28 cellular contexts compared by ENCODE assay signal in genomic region chr3:100850721-100851120, GRCh38.
"Had no signal": no experiment of that assay in that cellular context is flagged by ENCODE, and none has a peak within 500 bp of the region (broad histone marks: within the 10 kb centered on the region; RNA-seq: fewer than 3 reads in every experiment).

No MANE protein-coding gene starts in this region.

- H3K9me3 ChIP-seq: colonic mucosa, esophagus squamous epithelium, gastrocnemius medialis, heart right ventricle, left lung, lower lobe of right lung, mucosa of descending colon had no signal

- H3K4me3 ChIP-seq: colonic mucosa, esophagus squamous epithelium, gastrocnemius medialis, heart right ventricle, left lung, lower lobe of right lung, mucosa of descending colon had no signal

- H3K4me1 ChIP-seq: colonic mucosa, esophagus squamous epithelium, gastrocnemius medialis, heart right ventricle, left lung, lower lobe of right lung had no signal

- H3K4me3 Mint-ChIP-seq: dendritic cell treated with granulocyte-macrophage colony-stimulating factor and Interleukin-4, amounts not matched to agents 40 ng/mL and 50 ng/mL, for 4 days; effector memory CD8-positive, alpha-beta T cell; endodermal cell; mesothelial cell of epicardium; naive B cell had no signal

- H3K27ac Mint-ChIP-seq: dendritic cell treated with granulocyte-macrophage colony-stimulating factor and Interleukin-4, amounts not matched to agents 40 ng/mL and 50 ng/mL, for 4 days; effector memory CD8-positive, alpha-beta T cell; endodermal cell; mesothelial cell of epicardium; naive B cell had no signal

- H3K9me3 Mint-ChIP-seq: effector memory CD8-positive, alpha-beta T cell; endodermal cell; mesothelial cell of epicardium; naive B cell had no signal

- DNase-seq: colonic mucosa; cortex of kidney; effector CD8-positive, alpha-beta T cell; effector memory CD8-positive, alpha-beta T cell; endodermal cell; erythroblast; esophagus squamous epithelium; foreskin fibroblast; foreskin melanocyte; gastrocnemius medialis; glutamatergic neuron; head of caudate nucleus; heart right ventricle; hippocampal formation; left cardiac atrium; left lung; left ventricle myocardium superior; lower lobe of right lung; mesenchymal stem cell; mucosa of descending colon; naive B cell had no signal

- ATAC-seq: effector memory CD8-positive, alpha-beta T cell; esophagus mucosa; gastrocnemius medialis; heart right ventricle; left cardiac atrium; left lung; left ventricle myocardium superior; lower lobe of right lung; mucosa of descending colon had no signal

- H3K36me3 ChIP-seq: colonic mucosa, esophagus squamous epithelium, gastrocnemius medialis, left lung, lower lobe of right lung had no signal

- H3K27ac ChIP-seq: colonic mucosa, epithelial cell of prostate, esophagus squamous epithelium, gastrocnemius medialis, heart right ventricle, left lung, lower lobe of right lung had no signal

- H3K4me1 Mint-ChIP-seq: mesothelial cell of epicardium, naive B cell had no signal

- H3K36me3 Mint-ChIP-seq: mesothelial cell of epicardium, naive B cell had no signal

- FAIRE-seq: endometrium, islet of Langerhans, keratinocyte had no signal

- H3K27me3 ChIP-seq: colonic mucosa, esophagus squamous epithelium, gastrocnemius medialis, heart right ventricle, left lung had no signal

- H3K27me3 Mint-ChIP-seq: dendritic cell treated with granulocyte-macrophage colony-stimulating factor and Interleukin-4, amounts not matched to agents 40 ng/mL and 50 ng/mL, for 4 days had no signal
